ENCODE assay signal across 8 cellular contexts in the genomic region with DNA sequence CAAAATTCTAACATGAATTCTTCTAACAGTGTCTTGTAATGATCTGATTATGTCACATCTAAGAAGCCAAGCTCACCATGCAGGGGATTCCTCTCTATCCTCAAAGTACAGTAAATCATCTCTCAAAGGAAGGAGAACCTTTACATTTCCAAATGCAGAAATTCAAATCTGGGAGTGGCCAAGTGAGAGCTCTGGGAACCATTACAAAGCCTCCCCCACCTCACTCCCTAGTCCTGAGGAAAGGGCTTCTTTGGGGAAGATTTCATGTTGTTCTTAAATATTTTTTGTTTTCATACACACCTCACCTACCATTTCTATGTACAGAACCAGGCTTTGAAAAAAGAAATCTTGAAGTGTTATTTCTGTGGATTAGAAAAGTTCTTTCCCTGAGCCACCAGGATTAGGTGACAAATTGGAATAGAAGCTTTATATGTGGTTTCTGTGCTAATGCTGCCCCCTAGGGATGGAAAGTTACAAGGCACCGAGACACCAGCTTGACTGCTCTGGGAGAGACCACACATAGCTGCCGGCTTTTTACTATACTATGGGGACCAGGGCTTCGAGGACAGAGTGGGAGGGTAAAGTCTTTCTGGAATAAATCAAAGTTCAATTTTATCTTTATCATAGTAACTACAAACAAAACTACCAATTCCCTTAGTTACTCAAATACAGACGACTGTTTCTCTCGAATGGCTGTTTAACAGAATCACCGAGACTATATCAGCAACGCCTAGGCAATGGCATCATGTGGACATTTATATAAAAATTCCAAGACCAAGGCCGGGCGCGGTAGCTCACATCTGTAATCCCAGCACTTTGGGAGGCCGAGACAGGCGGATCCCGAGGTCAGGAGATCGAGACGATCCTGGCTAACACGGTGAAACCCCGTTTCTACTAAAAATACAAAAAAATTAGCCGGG.
A peak's percentile ranks its signal among the peaks of the same experiment; 100 is the strongest.
DNase-seq lines count a peak whose midpoint lies in the region; ATAC-seq and TF ChIP-seq lines count a peak whose summit lies in the region.

No MANE protein-coding gene starts in this region.

- no peaks in the 10 kb centered on the region for H3K9me2 ChIP-seq in GM23248 (ENCODE audit: insufficient read depth)

- H3K4me3 ChIP-seq in GM23248, result no peak overlapping the region

- WGBS in GM23248 (ENCODE audit: low coverage in 1 of 2, low lambda C conversion rate in 2 of 2, missing lambda C conversion rate in 2 of 2), 2 experiments, result 61 to 63% methylated on average over 18 of the region's 18 CpGs

- H3K36me3 ChIP-seq in GM23248 (ENCODE audit: low read depth), result no peaks in the 10 kb centered on the region

- H2AFZ ChIP-seq in GM23248, result no peak overlapping the region

- no peak overlapping the region for H3K27ac ChIP-seq in GM23248
- no peak overlapping the region for H3K27ac ChIP-seq in VCaP

- peak; percentile 91 for TF ChIP-seq CTCF in VCaP (conservative IDR thresholded peaks at IDR 0.05)

- ATAC-seq in HG03196 (IDR thresholded peaks at IDR 0.05; ENCODE audit: unreplicated experiment), result no peak

- in situ Hi-C loops in GM23248 (cut with MboI), result loop anchor here (10.0 kb wide), 1 partner anchor 171 kb away; no protein-coding TSS in a partner anchor

- 0 out of 2 replicates have a peak, but pooled peaks cover 8% of the 10 kb centered on the region for H3F3A ChIP-seq in GM23248 (ENCODE audit: insufficient read depth)

- H3K4me1 ChIP-seq in GM23248 (ENCODE audit: insufficient read depth), result no peaks in the 10 kb centered on the region

- no peak overlapping the region for H3K4me2 ChIP-seq in GM23248 (ENCODE audit: unreplicated experiment)

- H3K27me3 ChIP-seq in GM23248 (replicated peaks; ENCODE audit: insufficient read depth), result no peaks in the 10 kb centered on the region

- peak; percentile 83 for DNase-seq in AG20443 (ENCODE audit: low spot score)
- DNase-seq in GM23248, result peak; percentile 79
- DNase-seq in NCI-H2196 treated with DMSO at 0.1 percent for 48 hours (lab: John Stamatoyannopoulos, UW; ENCODE audit: unreplicated experiment), result peak; percentile 43
- peak; percentile 57 for DNase-seq in central memory CD4-positive, alpha-beta T cell
- peak; percentile 78 for DNase-seq in kidney tubule cell (ENCODE audit: low spot score)
- peak; percentile 49 for DNase-seq in stimulated activated CD4-positive, alpha-beta T cell treated with anti-CD3 and anti-CD28 coated beads, Interleukin-1b, Interleukin-23, amount 100 ng/mL, for 48 hours

- no peaks in the 10 kb centered on the region for H4K20me1 ChIP-seq in GM23248 (ENCODE audit: insufficient read depth)

- no peaks in the 10 kb centered on the region for H3K9me3 ChIP-seq in GM23248 (ENCODE audit: low read depth)

- H3K79me2 ChIP-seq in GM23248 (ENCODE audit: insufficient read depth), result peaks cover 30% of the 10 kb centered on the region

- H3K9ac ChIP-seq in GM23248, result no peak overlapping the region
